9 cellular contexts compared by ENCODE assay signal in the genomic region with DNA sequence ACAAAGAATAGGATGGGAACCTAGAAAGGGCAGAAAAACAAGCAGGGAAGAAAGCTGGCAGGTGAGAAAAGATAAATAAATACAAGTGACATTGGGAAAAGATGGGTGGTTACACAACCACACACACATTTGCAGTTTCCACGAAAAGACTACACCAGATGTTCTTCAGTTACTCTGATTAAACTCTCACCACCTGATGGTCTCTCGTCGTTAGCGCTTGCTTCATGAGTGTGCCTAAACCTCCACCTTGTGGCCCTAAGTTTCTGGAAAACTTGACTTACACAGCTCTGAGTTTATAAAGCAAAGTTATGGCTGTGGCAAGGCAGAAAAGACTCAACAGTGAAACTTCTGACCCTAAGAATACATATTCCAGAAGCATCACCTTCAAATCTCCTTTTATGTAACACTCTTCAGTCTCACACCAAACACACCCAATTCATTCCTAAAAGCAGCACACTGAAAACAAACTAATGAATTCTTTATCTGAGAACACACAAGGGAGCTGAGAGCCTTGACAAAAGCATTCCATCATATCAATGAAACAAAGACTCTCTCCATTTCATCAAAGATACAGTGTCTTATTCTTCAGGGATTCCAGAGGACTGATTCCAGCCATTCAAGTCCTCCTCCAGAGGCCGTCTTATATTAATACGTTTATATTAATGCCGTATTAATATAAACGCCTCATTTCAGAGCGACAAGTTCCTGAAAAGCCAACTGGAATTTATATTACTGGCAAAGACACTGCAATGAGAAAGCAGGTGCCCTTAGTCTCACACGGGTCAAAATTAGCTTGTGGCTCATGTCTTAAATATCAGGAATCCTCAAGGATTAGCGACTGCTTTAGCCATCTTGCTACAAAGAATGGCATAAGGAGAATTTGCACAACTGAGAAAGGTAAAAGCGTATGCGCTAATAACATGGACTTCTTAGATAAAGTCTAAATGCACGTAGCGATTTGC.
DNase-seq lines count a peak whose midpoint lies in the region; ATAC-seq and TF ChIP-seq lines count a peak whose summit lies in the region.
"Had no signal": no experiment of that assay in that cellular context is flagged by ENCODE, and none has a peak within 500 bp of the region (broad histone marks: within the 10 kb centered on the region; RNA-seq: fewer than 3 reads in every experiment).

No MANE protein-coding gene starts in this region.

- no peak overlapping the region for H2AFZ ChIP-seq in OCI-LY7 (ENCODE audit: low read length)

- H3K4me3 ChIP-seq in GM12865 (ENCODE audit: low read depth, low read length) = no peak overlapping the region
- no peak overlapping the region for H3K4me3 ChIP-seq in RWPE2 (ENCODE audit: severe bottlenecking)
- no peak overlapping the region for H3K4me3 ChIP-seq in gastroesophageal sphincter
- no peak overlapping the region for H3K4me3 ChIP-seq in OCI-LY7 (ENCODE audit: low read depth, low read length, poor library complexity, severe bottlenecking)

- BruUV-seq in OCI-LY7 (replicated peaks; lab: Mats Ljungman, UMichigan) = no TSS peak

- H3K4me1 ChIP-seq in RWPE2 (ENCODE audit: insufficient read depth, poor library complexity, severe bottlenecking) = peaks cover 6% of the 10 kb centered on the region
- H3K4me1 ChIP-seq in gastroesophageal sphincter = peaks cover 21 to 59% (median 23%) of the 10 kb centered on the region in 3 donors
- H3K4me1 ChIP-seq in OCI-LY7 (ENCODE audit: insufficient read depth, low read length, poor library complexity, severe bottlenecking) = peaks cover 24% of the 10 kb centered on the region

- no peak for TF ChIP-seq EP300 in gastroesophageal sphincter (IDR thresholded peaks at IDR 0.05)

- H3K9me2 ChIP-seq in OCI-LY7 (ENCODE audit: insufficient read depth, low read length) = no peaks in the 10 kb centered on the region

- no peaks in the 10 kb centered on the region; the same call in 1 of the 2 replicates for H4K20me1 ChIP-seq in OCI-LY7 (ENCODE audit: insufficient read depth, low read length)

- H3K27me3 ChIP-seq in RWPE2 (ENCODE audit: insufficient read depth, poor library complexity, severe bottlenecking) (no peaks in the 10 kb centered on the region), gastroesophageal sphincter (no peaks in the 10 kb centered on the region)
- H3K27me3 ChIP-seq: brain microvascular endothelial cell had no signal

- ATAC-seq in RWPE2 (ENCODE audit: low read depth) (no peak), gastroesophageal sphincter (peak; percentile 48), sciatic nerve (peak; percentile 54), left colon (no peak), HG03175 (IDR thresholded peaks at IDR 0.05; ENCODE audit: unreplicated experiment) (no peak)

- H3K36me3 ChIP-seq in RWPE2 (ENCODE audit: low read depth) = peaks cover 27% of the 10 kb centered on the region
- H3K36me3 ChIP-seq in gastroesophageal sphincter = peaks cover 0 to 60% of the 10 kb centered on the region in 2 donors
- H3K36me3 ChIP-seq in OCI-LY7 (ENCODE audit: insufficient read depth, low read length) = peaks cover 37% of the 10 kb centered on the region

- TF ChIP-seq CTCF in GM12865 (IDR thresholded peaks at IDR 0.05; ENCODE audit: insufficient read depth, low read depth, low read length, missing control alignments) = no peak
- no peak for TF ChIP-seq CTCF in RWPE2 (IDR thresholded peaks at IDR 0.05; ENCODE audit: poor library complexity, severe bottlenecking)
- TF ChIP-seq CTCF in gastroesophageal sphincter (IDR thresholded peaks at IDR 0.05) = peak in 3 of 4 experiments; percentile 34 to 44 (median 43)
- TF ChIP-seq CTCF in OCI-LY7 (conservative IDR thresholded peaks at IDR 0.05; ENCODE audit: low read length) = no peak

- POLR2A ChIA-PET in OCI-LY7 (lab: Charles Lee) = interaction anchor here (0.6 to 2.2 kb wide), 4 partner anchors 10 to 93 kb away, joined by 3 to 9 read pairs (median 5); no protein-coding TSS in a partner anchor

- peak; percentile 55 for DNase-seq in GM12865 (ENCODE audit: low read depth)
- no peak for DNase-seq in RWPE2 (ENCODE audit: low spot score)
- DNase-seq in sciatic nerve (ENCODE audit: low spot score) = no peak
- DNase-seq in left colon = no peak
- DNase-seq in OCI-LY7 (ENCODE audit: low spot score) = no peak
- no peak for DNase-seq in activated CD4-positive, alpha-beta T cell treated with anti-CD3 and anti-CD28 coated beads, Interleukin-2, amount 50 U/mL, for 48 hours

- no peaks in the 10 kb centered on the region for H3K79me2 ChIP-seq in OCI-LY7 (ENCODE audit: insufficient read depth, low read depth, low read length)

- intact Hi-C loops in sciatic nerve (cut with DNase I) = loop anchor here (10.0 kb wide), 1 partner anchor 209 kb away; no protein-coding TSS in a partner anchor
- intact Hi-C loops in left colon (cut with DNase I, micrococcal nuclease) = loop anchor here in 1 of 2 donors (10.0 kb wide), 1 partner anchor 209 kb away; no protein-coding TSS in a partner anchor
- intact Hi-C loops in OCI-LY7 (cut with micrococcal nuclease; ENCODE audit: unreplicated experiment) = loop anchor here (1.0 to 2.0 kb wide), 3 partner anchors 26 to 210 kb away; no protein-coding TSS in a partner anchor

- CTCF ChIA-PET in OCI-LY7 (lab: Charles Lee; ENCODE audit: unreplicated experiment) = interaction anchor here (1.2 to 2.2 kb wide), 2 partner anchors 10 to 26 kb away, joined by 3 to 11 read pairs; no protein-coding TSS in a partner anchor

- H3K27ac ChIP-seq in RWPE2 (ENCODE audit: poor library complexity, severe bottlenecking) = peak overlapping the region; percentile 11
- peak overlapping the region; percentile 93 to 100 (median 96) for H3K27ac ChIP-seq in gastroesophageal sphincter
- H3K27ac ChIP-seq in OCI-LY7 (ENCODE audit: low read depth, low read length, poor library complexity, severe bottlenecking) = no peak overlapping the region
- H3K27ac ChIP-seq: brain microvascular endothelial cell had no signal

- no peak overlapping the region; the same call in 1 of the 2 replicates for H3K4me2 ChIP-seq in OCI-LY7 (ENCODE audit: low read length)

- no peaks in the 10 kb centered on the region for H3K9me3 ChIP-seq in RWPE2 (ENCODE audit: severe bottlenecking)
- no peaks in the 10 kb centered on the region for H3K9me3 ChIP-seq in gastroesophageal sphincter
- no peaks in the 10 kb centered on the region for H3K9me3 ChIP-seq in OCI-LY7 (ENCODE audit: low read length)

- no peak for TF ChIP-seq POLR2A in gastroesophageal sphincter (IDR thresholded peaks at IDR 0.05)

- 18 to 25% methylated on average over 14 of the region's 15 CpGs for WGBS in gastroesophageal sphincter (ENCODE audit: low coverage in 1 of 2), 2 donors

Comparison
In these comparisons a context has a peak if more than half of its experiments do, and no peak if none do; other contexts are left out.
1. CTCF ChIP-seq: peak in gastroesophageal sphincter (3 of 4); none in GM12865 (single experiment), RWPE2 (single experiment) and OCI-LY7 (single experiment).
2. ATAC-seq: peak in gastroesophageal sphincter (single experiment) and sciatic nerve (single experiment); none in RWPE2 (single experiment), left colon (single experiment) and HG03175 (single experiment).